ENCODE assay signal across 21 cellular contexts in genomic region chr9:134891713-134892112, GRCh38. TPM values are rescaled to one million over a fixed set of nuclear protein-coding genes. Genes with fewer than 3 reads are reported as not detected.
DNase-seq lines count a peak whose midpoint lies in the region; ATAC-seq and TF ChIP-seq lines count a peak whose summit lies in the region.
"Had no signal": no experiment of that assay in that cellular context is flagged by ENCODE, and none has a peak within 500 bp of the region (broad histone marks: within the 10 kb centered on the region; RNA-seq: fewer than 3 reads in every experiment).

No MANE protein-coding gene starts in this region.

- peak in 3 of 4 donors; percentile 12 to 23 (median 21) for ATAC-seq in right lobe of liver
- ATAC-seq in activated naive CD4-positive, alpha-beta T cell treated with anti-CD3 and anti-CD28 coated beads, Interleukin-2, amount 50 U/mL, for 72 hours = no peak

- DNase-seq in CD1c-positive myeloid dendritic cell (ENCODE audit: extremely low spot score) = peak; percentile 7
- peak; percentile 20 for DNase-seq in NB4 (ENCODE audit: low read depth)
- DNase-seq in right lobe of liver = peak in 1 of 3 donors; percentile 52
- DNase-seq in stimulated activated CD8-positive, alpha-beta memory T cell treated with anti-CD3 and anti-CD28 coated beads, Interleukin-4, amount 100 ng/mL, for 48 hours = peak; percentile 9
- DNase-seq in stimulated activated CD4-positive, alpha-beta T cell treated with anti-CD3 and anti-CD28 coated beads, Interleukin-2, amount 100 ng/mL, for 48 hours = no peak
- no peak for DNase-seq in activated naive CD4-positive, alpha-beta T cell treated with anti-CD3 and anti-CD28 coated beads, Interleukin-2, amount 50 U/mL, for 72 hours (ENCODE audit: low spot score in 2 of 2)
- DNase-seq in NCI-H2081 (lab: John Stamatoyannopoulos, UW) = no peak
- DNase-seq: ACHN; AML-193; DMS79; HCEC 1CT; NCI-H1105 treated with DMSO at 0.1 percent for 48 hours; NCI-H1694 treated with DMSO at 0.1 percent for 48 hours; NCI-H69; NK-92 treated with Interleukin-12 subunit alpha and Interleukin-12 subunit beta, amount 100 ng/mL, for 24 hours; SHP77 treated with DMSO at 0.1 percent for 48 hours had no signal

- no peaks in the 10 kb centered on the region for H3K27me3 ChIP-seq in right lobe of liver

- TF ChIP-seq POLR2A in NB4 (IDR thresholded peaks at IDR 0.05; ENCODE audit: extremely low read depth, insufficient read length) (no peak), right lobe of liver (IDR thresholded peaks at IDR 0.05) (no peak)

- no peak overlapping the region for H3K27ac Mint-ChIP-seq in activated naive CD4-positive, alpha-beta T cell treated with anti-CD3 and anti-CD28 coated beads, Interleukin-2, amount 50 U/mL, for 72 hours
- H3K27ac Mint-ChIP-seq: CD4-positive, alpha-beta T cell had no signal

- H3K4me3 ChIP-seq in NB4 (ENCODE audit: low read depth, low read length) = no peak overlapping the region
- H3K4me3 ChIP-seq in right lobe of liver = no peak overlapping the region

- no peak overlapping the region for H3K27ac ChIP-seq in right lobe of liver

- no peak for TF ChIP-seq CTCF in NB4 (IDR thresholded peaks at IDR 0.05; ENCODE audit: low read depth, low read length)
- no peak for TF ChIP-seq CTCF in right lobe of liver (IDR thresholded peaks at IDR 0.05)

- intact Hi-C loops in right lobe of liver (cut with DNase I) = no loop called here

- no peaks in the 10 kb centered on the region for H3K36me3 ChIP-seq in right lobe of liver

- no peaks in the 10 kb centered on the region for H3K9me3 ChIP-seq in right lobe of liver

- H3K4me1 ChIP-seq in right lobe of liver = no peaks in the 10 kb centered on the region

- 51% methylated on average over 2 of the region's 5 CpGs for WGBS in right lobe of liver (ENCODE audit: insufficient coverage, low coverage, low lambda C conversion rate, missing lambda C conversion rate)

- H3K9me3 Mint-ChIP-seq in activated naive CD4-positive, alpha-beta T cell treated with anti-CD3 and anti-CD28 coated beads, Interleukin-2, amount 50 U/mL, for 72 hours = no peaks in the 10 kb centered on the region
- H3K9me3 Mint-ChIP-seq: CD4-positive, alpha-beta T cell had no signal

- no peaks in the 10 kb centered on the region for H3K36me3 Mint-ChIP-seq in activated naive CD4-positive, alpha-beta T cell treated with anti-CD3 and anti-CD28 coated beads, Interleukin-2, amount 50 U/mL, for 72 hours

RNA-seq across cellular contexts. Expression of gene FCN2, which starts 11.1 kb away (rescaled TPM):
- 100 to 1,000 TPM in 1 of 6 experiments, 10 to 100 TPM in 5; 46.6 to 116 (median 77.3) TPM for total RNA-seq in right lobe of liver
- not detected for total RNA-seq in activated naive CD4-positive, alpha-beta T cell treated with anti-CD3 and anti-CD28 coated beads, Interleukin-2, amount 50 U/mL, for 72 hours
- total RNA-seq: CD4-positive, alpha-beta T cell; G401; HT1080; LHCN-M2; OCI-LY7 had no signal

RNA-seq across cellular contexts. Expression of gene FCN1, which starts 26.0 kb away (rescaled TPM):
- 1 to 10 TPM in 5 of 6 experiments, under 1 TPM in 1; 0.68 to 5.3 (median 1.7) TPM for total RNA-seq in right lobe of liver
- not detected for total RNA-seq in activated naive CD4-positive, alpha-beta T cell treated with anti-CD3 and anti-CD28 coated beads, Interleukin-2, amount 50 U/mL, for 72 hours
- total RNA-seq: G401, HT1080, LHCN-M2 had no signal

Comparison
In these comparisons a context has a peak if more than half of its experiments do, and no peak if none do; other contexts are left out.
1. DNase-seq: peak in CD1c-positive myeloid dendritic cell (single experiment), NB4 (single experiment) and stimulated activated CD8-positive, alpha-beta memory T cell treated with anti-CD3 and anti-CD28 coated beads, Interleukin-4, amount 100 ng/mL, for 48 hours (single experiment); none in stimulated activated CD4-positive, alpha-beta T cell treated with anti-CD3 and anti-CD28 coated beads, Interleukin-2, amount 100 ng/mL, for 48 hours (0 of 2), activated naive CD4-positive, alpha-beta T cell treated with anti-CD3 and anti-CD28 coated beads, Interleukin-2, amount 50 U/mL, for 72 hours (0 of 2) and NCI-H2081 (0 of 2).
2. ATAC-seq: peak in right lobe of liver (3 of 4); none in activated naive CD4-positive, alpha-beta T cell treated with anti-CD3 and anti-CD28 coated beads, Interleukin-2, amount 50 U/mL, for 72 hours (0 of 2).
3. RNA of gene FCN2, which starts 11.1 kb away (total RNA-seq): 46.6 to 116 TPM in right lobe of liver; not detected in activated naive CD4-positive, alpha-beta T cell treated with anti-CD3 and anti-CD28 coated beads, Interleukin-2, amount 50 U/mL, for 72 hours; every median in the first group is over 10 times any median in the second.